ENCODE assay signal across 8 cellular contexts in genomic region chr12:7638764-7639570, GRCh38. TPM values are rescaled to one million over a fixed set of nuclear protein-coding genes. Genes with fewer than 3 reads are reported as not detected.
A peak's percentile ranks its signal among the peaks of the same experiment; 100 is the strongest.
DNase-seq lines count a peak whose midpoint lies in the region; ATAC-seq, FAIRE-seq and TF ChIP-seq lines count a peak whose summit lies in the region.

No MANE protein-coding gene starts in this region.

- TF ChIP-seq CTCF in AG09319 (IDR thresholded peaks at IDR 0.05; ENCODE audit: low read depth, low read length) (peak; percentile 66), endothelial cell of umbilical vein (IDR thresholded peaks at IDR 0.05; ENCODE audit: extremely low read depth in 1 of 2, insufficient read depth in 1 of 2, low read depth in 1 of 2, low read length in 2 of 2) (peak; percentile 70)

- peak; percentile 93 for FAIRE-seq in endothelial cell of umbilical vein (lab: Jason Lieb, UNC)

- H3K9me3 ChIP-seq in endothelial cell of umbilical vein (replicated peaks; ENCODE audit: control insufficient read depth, insufficient read depth, low read length), result no peaks in the 10 kb centered on the region

- CTCF ChIA-PET in activated CD8-positive, alpha-beta memory T cell treated with anti-CD3 and anti-CD28 coated beads, Interleukin-2, amount 10 ng/mL, durations not matched to agents 7 days and 5 days (lab: Charles Lee), result interaction anchor here (0.8 to 2.1 kb wide), 5 partner anchors 8 to 51 kb away, joined by 3 to 6 read pairs (median 3); no protein-coding TSS in a partner anchor
- CTCF ChIA-PET in endothelial cell of umbilical vein (lab: Charles Lee), result interaction anchor here (1.0 to 2.1 kb wide), 10 partner anchors 9 to 497 kb away, joined by 3 to 10 read pairs (median 4); no protein-coding TSS in a partner anchor

- DNase-seq in AG09319 (ENCODE audit: extremely low read depth, low read depth) (peak; percentile 54), HT-29 (ENCODE audit: low spot score) (peak; percentile 84), NOMO-1 (lab: John Stamatoyannopoulos, UW; ENCODE audit: unreplicated experiment in 2 of 2) (peak; percentile 77 to 90), endothelial cell of umbilical vein (ENCODE audit: low read depth, low spot score) (peak; percentile 75), middle frontal gyrus (ENCODE audit: extremely low spot score, low spot score) (peak; percentile 73)
- DNase-seq in activated CD8-positive, alpha-beta memory T cell treated with anti-CD3 and anti-CD28 coated beads, Interleukin-2, amount 10 ng/mL, durations not matched to agents 7 days and 5 days, result peak; percentile 83
- DNase-seq in stimulated activated CD8-positive, alpha-beta memory T cell treated with anti-CD3 and anti-CD28 coated beads, Interleukin-4, amount 100 ng/mL, for 1 hour (ENCODE audit: low read depth in 2 of 2, low spot score in 1 of 2), result peak; percentile 43 to 47

- H3K27ac Mint-ChIP-seq in activated CD8-positive, alpha-beta memory T cell treated with anti-CD3 and anti-CD28 coated beads, Interleukin-2, amount 10 ng/mL, durations not matched to agents 7 days and 5 days, result peak overlapping the region; percentile 77

- intact Hi-C loops in endothelial cell of umbilical vein (cut with micrococcal nuclease), result loop anchor here (1.0 to 10.0 kb wide), 7 partner anchors 51 to 1024 kb away; partner anchors contain the start of gene C12orf57

- no peaks in the 10 kb centered on the region for H3K36me3 Mint-ChIP-seq in activated CD8-positive, alpha-beta memory T cell treated with anti-CD3 and anti-CD28 coated beads, Interleukin-2, amount 10 ng/mL, durations not matched to agents 7 days and 5 days

- POLR2A ChIA-PET in endothelial cell of umbilical vein (lab: Charles Lee), result no interaction called here

- H3K27me3 ChIP-seq in endothelial cell of umbilical vein (ENCODE audit: control insufficient read depth in 2 of 2, insufficient read depth in 2 of 2, low read length in 2 of 2), result peaks cover 5 to 7% of the 10 kb centered on the region in 2 experiments

- no peaks in the 10 kb centered on the region for H4K20me1 ChIP-seq in endothelial cell of umbilical vein (replicated peaks; ENCODE audit: control insufficient read depth, extremely low read depth, insufficient read depth, low read length)

- H3K27me3 Mint-ChIP-seq in activated CD8-positive, alpha-beta memory T cell treated with anti-CD3 and anti-CD28 coated beads, Interleukin-2, amount 10 ng/mL, durations not matched to agents 7 days and 5 days, result peaks cover 22% of the 10 kb centered on the region

- BruUV-seq in endothelial cell of umbilical vein (replicated peaks; lab: Mats Ljungman, UMichigan), result no TSS peak

- H3K9me1 ChIP-seq in endothelial cell of umbilical vein (replicated peaks; ENCODE audit: control insufficient read depth, extremely low read depth, insufficient read depth, low read length), result no peaks in the 10 kb centered on the region

- dilution Hi-C loops in endothelial cell of umbilical vein (cut with MboI; ENCODE audit: extremely low pct_ligation_motif_present, low sequenced_read_pairs), result no loop called here

- H3K4me3 ChIP-seq in endothelial cell of umbilical vein (replicated peaks in 1 of 3; ENCODE audit: insufficient read depth in 1 of 3, low read depth in 1 of 3, low read length in 3 of 3), result peak overlapping the region in 1 of 3 experiments; percentile 16

- H3K79me2 ChIP-seq in endothelial cell of umbilical vein (ENCODE audit: control insufficient read depth, insufficient read depth, low read length), result no peaks in the 10 kb centered on the region

- H3K4me2 ChIP-seq in endothelial cell of umbilical vein (ENCODE audit: insufficient read depth, low read length), result peak overlapping the region; percentile 71

- no peaks in the 10 kb centered on the region for H3K36me3 ChIP-seq in endothelial cell of umbilical vein (ENCODE audit: control insufficient read depth in 2 of 2, extremely low read depth in 1 of 2, insufficient read depth in 2 of 2, low read length in 2 of 2)

- H3K9me3 Mint-ChIP-seq in activated CD8-positive, alpha-beta memory T cell treated with anti-CD3 and anti-CD28 coated beads, Interleukin-2, amount 10 ng/mL, durations not matched to agents 7 days and 5 days (ENCODE audit: low read depth), result no peaks in the 10 kb centered on the region

- H3K4me3 Mint-ChIP-seq in activated CD8-positive, alpha-beta memory T cell treated with anti-CD3 and anti-CD28 coated beads, Interleukin-2, amount 10 ng/mL, durations not matched to agents 7 days and 5 days, result peak overlapping the region; percentile 66

- no peak for TF ChIP-seq POLR2A in endothelial cell of umbilical vein (IDR thresholded peaks at IDR 0.05; ENCODE audit: low read depth, low read length)

- H3K4me1 ChIP-seq in endothelial cell of umbilical vein (ENCODE audit: control insufficient read depth, extremely low read depth, insufficient read depth, low read length), result no peaks in the 10 kb centered on the region

- peak; percentile 84 for ATAC-seq in GM19035 (IDR thresholded peaks at IDR 0.05; ENCODE audit: unreplicated experiment)
- ATAC-seq in activated CD8-positive, alpha-beta memory T cell treated with anti-CD3 and anti-CD28 coated beads, Interleukin-2, amount 10 ng/mL, durations not matched to agents 7 days and 5 days, result peak; percentile 86

- H3K27ac ChIP-seq in endothelial cell of umbilical vein (ENCODE audit: insufficient read depth, low read depth, low read length), result no peak overlapping the region

- H2AFZ ChIP-seq in endothelial cell of umbilical vein (ENCODE audit: low read depth, low read length), result peak overlapping the region; percentile 75

- H3K4me1 Mint-ChIP-seq in activated CD8-positive, alpha-beta memory T cell treated with anti-CD3 and anti-CD28 coated beads, Interleukin-2, amount 10 ng/mL, durations not matched to agents 7 days and 5 days, result peaks cover 25% of the 10 kb centered on the region

- no peak overlapping the region for H3K9ac ChIP-seq in endothelial cell of umbilical vein (replicated peaks; ENCODE audit: extremely low read depth, insufficient read depth, low read length)

TF ChIP-seq in endothelial cell of umbilical vein, 7 proteins besides CTCF, POLR2A, EP300 and RAD21:
- no peak for TF ChIP-seq POLR2AphosphoS5 (IDR thresholded peaks at IDR 0.05; ENCODE audit: insufficient read depth, low read depth, low read length)
- no peak for TF ChIP-seq MAX (IDR thresholded peaks at IDR 0.05; ENCODE audit: insufficient read depth, insufficient read length)
- no peak for TF ChIP-seq JUN (IDR thresholded peaks at IDR 0.05; ENCODE audit: borderline replicate concordance, insufficient read depth, insufficient read length, low read depth)
- TF ChIP-seq FOS (IDR thresholded peaks at IDR 0.05; ENCODE audit: borderline replicate concordance, insufficient read depth, low read length), result no peak
- TF ChIP-seq EZH2 (IDR thresholded peaks at IDR 0.05; ENCODE audit: borderline replicate concordance, low read depth, low read length, severe bottlenecking), result no peak
- TF ChIP-seq MYC (IDR thresholded peaks at IDR 0.05; ENCODE audit: low read depth, low read length), result no peak
- no peak for TF ChIP-seq GATA2 (IDR thresholded peaks at IDR 0.05; ENCODE audit: insufficient read depth, insufficient read length, low read depth, low read length)

RNA-seq across cellular contexts. Expression of gene APOBEC1, which starts 26.7 kb away (rescaled TPM):
- 0.10 and 0.48 TPM in 2 replicates for total RNA-seq in HT-29 (2014; rRNA removed; shearing (Covaris generic))
- total RNA-seq in activated CD8-positive, alpha-beta memory T cell treated with anti-CD3 and anti-CD28 coated beads, Interleukin-2, amount 10 ng/mL, durations not matched to agents 7 days and 5 days, result not detected
- total RNA-seq in endothelial cell of umbilical vein, result not detected in 2 replicates
- not detected in 2 replicates for polyA plus RNA-seq in endothelial cell of umbilical vein
- polyA plus RNA-seq in endothelial cell of umbilical vein (2011; cell fraction: cytosol; rRNA removed), result not detected in 2 replicates
- not detected in 2 replicates for polyA plus RNA-seq in endothelial cell of umbilical vein (2011; cell fraction: nucleus; rRNA removed)
- polyA plus RNA-seq in endothelial cell of umbilical vein (2012), result not detected in 2 replicates
- polyA minus RNA-seq in endothelial cell of umbilical vein, result not detected in 2 replicates
- not detected for polyA minus RNA-seq in endothelial cell of umbilical vein (2011; cell fraction: cytosol; rRNA and poly(A)+ RNA removed)
- polyA minus RNA-seq in endothelial cell of umbilical vein (2011; cell fraction: nucleus; rRNA and poly(A)+ RNA removed), result not detected in 2 replicates

RNA-seq across cellular contexts. Expression of gene GDF3, which starts 56.6 kb away (rescaled TPM):
- total RNA-seq in HT-29 (2014; rRNA removed; shearing (Covaris generic)), result not detected in 2 replicates
- not detected for total RNA-seq in activated CD8-positive, alpha-beta memory T cell treated with anti-CD3 and anti-CD28 coated beads, Interleukin-2, amount 10 ng/mL, durations not matched to agents 7 days and 5 days
- total RNA-seq in endothelial cell of umbilical vein, result 4.1 and 5.0 TPM in 2 replicates
- polyA plus RNA-seq in endothelial cell of umbilical vein, result 3.1 and 3.2 TPM in 2 replicates
- polyA plus RNA-seq in endothelial cell of umbilical vein (2011; cell fraction: cytosol; rRNA removed), result 3.3 and 3.7 TPM in 2 replicates
- polyA plus RNA-seq in endothelial cell of umbilical vein (2011; cell fraction: nucleus; rRNA removed), result 1.7 and 3.0 TPM in 2 replicates
- 4.7 and 5.0 TPM in 2 replicates for polyA plus RNA-seq in endothelial cell of umbilical vein (2012)
- 1.7 and 3.4 TPM in 2 replicates for polyA minus RNA-seq in endothelial cell of umbilical vein
- not detected for polyA minus RNA-seq in endothelial cell of umbilical vein (2011; cell fraction: cytosol; rRNA and poly(A)+ RNA removed)
- 1.2 and 1.5 TPM in 2 replicates for polyA minus RNA-seq in endothelial cell of umbilical vein (2011; cell fraction: nucleus; rRNA and poly(A)+ RNA removed)
